Comparison of ENCODE assay signal across 21 cellular contexts in the genomic region with DNA sequence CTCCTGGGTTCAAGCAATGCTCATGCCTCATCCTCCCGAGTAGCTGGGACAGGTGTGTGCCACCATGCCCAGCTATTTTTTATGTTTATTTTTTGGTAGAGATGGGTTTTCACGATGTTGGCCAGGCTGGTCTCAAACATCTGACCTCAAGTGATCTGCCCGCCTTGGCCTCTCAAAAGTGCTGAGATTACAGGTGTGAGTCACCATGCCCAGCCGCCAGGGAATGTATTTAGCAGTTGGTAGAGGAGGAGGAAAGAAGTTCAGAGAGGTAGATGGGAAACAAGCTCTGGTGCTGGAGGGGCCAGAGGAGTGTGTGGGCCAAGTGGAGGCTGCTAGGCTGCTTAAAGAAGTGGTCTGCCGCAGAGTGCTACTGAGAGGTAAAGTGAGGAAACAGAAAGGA. TPM values are rescaled to one million over a fixed set of nuclear protein-coding genes. Genes with fewer than 3 reads are reported as not detected.
DNase-seq lines count a peak whose midpoint lies in the region; ATAC-seq and TF ChIP-seq lines count a peak whose summit lies in the region.
"Had no signal": no experiment of that assay in that cellular context is flagged by ENCODE, and none has a peak within 500 bp of the region (broad histone marks: within the 10 kb centered on the region; RNA-seq: fewer than 3 reads in every experiment).

No MANE protein-coding gene starts in this region.

- H3K36me3 Mint-ChIP-seq in activated B cell treated with CpG ODN at 0.5 μM for 24 hours (ENCODE audit: low read depth): peaks cover 51% of the 10 kb centered on the region

- no peaks in the 10 kb centered on the region for H3K27me3 ChIP-seq in ovary

- H3K27me3 Mint-ChIP-seq in activated B cell treated with CpG ODN at 0.5 μM for 24 hours: no peaks in the 10 kb centered on the region

- no peaks in the 10 kb centered on the region for H3K4me1 ChIP-seq in ovary (ENCODE audit: insufficient read depth)

- H3K9me3 Mint-ChIP-seq in activated B cell treated with CpG ODN at 0.5 μM for 24 hours: no peaks in the 10 kb centered on the region
- H3K9me3 Mint-ChIP-seq: GM23338 had no signal

- intact Hi-C loops in activated B cell treated with CpG ODN at 0.5 μM for 24 hours (cut with micrococcal nuclease) (no loop called here), posterior vena cava (cut with DNase I) (no loop called here), ovary (cut with DNase I) (no loop called here)

- ATAC-seq in activated B cell treated with CpG ODN at 0.5 μM for 24 hours (ENCODE audit: low read depth): no peak
- ATAC-seq in GM21737 (IDR thresholded peaks at IDR 0.05; ENCODE audit: unreplicated experiment): no peak
- no peak for ATAC-seq in GM19397 (IDR thresholded peaks at IDR 0.05; ENCODE audit: unreplicated experiment)
- ATAC-seq: A549, GM23338, HepG2 had no signal

- no peak for TF ChIP-seq POLR2A in ovary (IDR thresholded peaks at IDR 0.05)

- H3K27ac ChIP-seq in C4-2B: peak overlapping the region; percentile 77
- H3K27ac ChIP-seq in ovary: no peak overlapping the region
- H3K27ac ChIP-seq: A549, KMS-11 had no signal

- no peak for TF ChIP-seq CTCF in C4-2B (conservative IDR thresholded peaks at IDR 0.05)
- TF ChIP-seq CTCF in activated B cell treated with CpG ODN at 0.5 μM for 24 hours (IDR thresholded peaks at IDR 0.05): no peak
- TF ChIP-seq CTCF in ovary (IDR thresholded peaks at IDR 0.05): no peak

- no peaks in the 10 kb centered on the region for H3K9me3 ChIP-seq in ovary
- H3K9me3 ChIP-seq: A549 had no signal

- peaks cover 35% of the 10 kb centered on the region for H3K4me1 Mint-ChIP-seq in activated B cell treated with CpG ODN at 0.5 μM for 24 hours

- POLR2A ChIA-PET in activated B cell treated with CpG ODN at 0.5 μM for 24 hours (lab: Charles Lee): interaction anchor here (0.7 kb wide), 1 partner anchor 31 kb away, joined by 6 read pairs; no protein-coding TSS in a partner anchor

- CTCF ChIA-PET in activated B cell treated with CpG ODN at 0.5 μM for 24 hours (lab: Charles Lee): no interaction called here

- H3K36me3 ChIP-seq in ovary: no peaks in the 10 kb centered on the region

- no peak overlapping the region for H3K4me3 Mint-ChIP-seq in activated B cell treated with CpG ODN at 0.5 μM for 24 hours
- H3K4me3 Mint-ChIP-seq: GM23338 had no signal

- H3K4me3 ChIP-seq in ovary: no peak overlapping the region
- H3K4me3 ChIP-seq: A549, GM23338 had no signal

- H3K27ac Mint-ChIP-seq in activated B cell treated with CpG ODN at 0.5 μM for 24 hours: peak overlapping the region; percentile 30
- H3K27ac Mint-ChIP-seq: GM23338 had no signal

- DNase-seq in HT1080 (ENCODE audit: low read depth) (peak; percentile 38), activated B cell treated with CpG ODN at 0.5 μM for 24 hours (no peak), posterior vena cava (ENCODE audit: low spot score) (peak; percentile 5), ovary (no peak), CD1c-positive myeloid dendritic cell (ENCODE audit: extremely low spot score) (no peak)
- DNase-seq: C1 segment of cervical spinal cord; COR-L47; DMS153; NCI-H1105 treated with DMSO at 0.1 percent for 48 hours; NCI-H187; NCI-H446; NK-92 treated with Interleukin-12 subunit alpha and Interleukin-12 subunit beta, amount 100 ng/mL, for 24 hours; RPMI8226 had no signal

- 95 to 97% (median 96%) methylated on average over 5 of the region's 5 CpGs for WGBS in ovary, 3 donors

- TF ChIP-seq EP300 in ovary (IDR thresholded peaks at IDR 0.05): no peak

RNA-seq across cellular contexts. Expression of a gene that starts 6.0 kb away (rescaled TPM):
- 4.7 and 7.8 TPM in 2 replicates for total RNA-seq in HT1080 (2014; rRNA removed; shearing (Covaris generic))
- polyA plus RNA-seq in HT1080 (2015; cell fraction: cytosol; rRNA removed): 7.8 and 11.8 TPM in 2 replicates
- polyA plus RNA-seq in HT1080 (2015; cell fraction: nucleus; rRNA removed): 19.7 and 29.2 TPM in 2 replicates
- total RNA-seq in activated B cell treated with CpG ODN at 0.5 μM for 24 hours (31.2 and 33.9 TPM in 2 replicates), posterior vena cava (10 to 100 TPM; 12.4 to 17.2 TPM), ovary (10 to 100 TPM in 3 of 7 donors, 1 to 10 TPM in 4; 4.5 to 12.5 (median 9.6) TPM)
- 1 to 10 TPM; 2.3 to 4.1 TPM for polyA plus RNA-seq in ovary

RNA-seq across cellular contexts. Expression of a gene that starts 27.8 kb away (rescaled TPM):
- total RNA-seq in HT1080 (2014; rRNA removed; shearing (Covaris generic)): 15.2 and 15.6 TPM in 2 replicates
- polyA plus RNA-seq in HT1080 (2015; cell fraction: cytosol; rRNA removed): 11.7 and 13.1 TPM in 2 replicates
- 4.6 and 6.5 TPM in 2 replicates for polyA plus RNA-seq in HT1080 (2015; cell fraction: nucleus; rRNA removed)
- total RNA-seq in activated B cell treated with CpG ODN at 0.5 μM for 24 hours: 4.7 and 5.4 TPM in 2 replicates
- 10 to 100 TPM; 12.2 to 12.5 TPM for total RNA-seq in posterior vena cava
- total RNA-seq in ovary: 10 to 100 TPM in 3 of 7 donors, 1 to 10 TPM in 4; 3.5 to 16.9 (median 10.0) TPM
- polyA plus RNA-seq in ovary: 10 to 100 TPM; 16.3 to 22.6 TPM
- total RNA-seq: HepG2, OCI-LY7 had no signal
- polyA plus RNA-seq: HepG2 had no signal

Comparison
In these comparisons a context has a peak if more than half of its experiments do, and no peak if none do; other contexts are left out.
1. DNase-seq: peak in HT1080 (single experiment) and posterior vena cava (single experiment); none in activated B cell treated with CpG ODN at 0.5 μM for 24 hours (single experiment), ovary (0 of 5) and CD1c-positive myeloid dendritic cell (single experiment).